Comparison of ENCODE assay signal across 8 cellular contexts in the genomic region with DNA sequence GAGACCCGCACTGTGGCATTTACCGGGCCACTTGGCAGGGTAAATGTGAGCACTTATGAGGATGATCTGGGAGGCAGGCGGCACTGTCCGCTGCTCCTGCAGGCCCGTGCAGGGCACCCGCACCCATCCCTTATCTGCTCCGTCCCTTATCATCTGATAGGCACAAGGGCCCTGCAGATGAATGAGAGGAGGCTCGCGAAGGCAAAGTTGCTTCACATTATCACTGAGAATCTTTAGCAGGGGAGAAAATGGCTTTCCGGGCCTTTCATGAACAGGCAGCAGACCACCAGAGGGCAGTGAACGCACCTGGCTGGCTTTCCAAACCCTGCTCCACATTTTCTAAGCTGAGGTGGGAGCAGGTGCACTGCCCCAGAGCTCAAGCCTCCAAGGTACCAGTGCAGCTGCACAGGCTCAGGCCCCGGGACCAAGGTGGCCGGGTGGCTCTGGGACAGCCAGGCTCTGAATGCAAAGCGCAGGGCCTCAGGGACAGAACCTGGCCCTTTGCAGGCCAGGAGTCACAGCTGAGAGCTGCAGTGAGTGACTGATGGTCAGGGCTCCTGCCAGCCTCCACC.
DNase-seq lines count a peak whose midpoint lies in the region; ATAC-seq and TF ChIP-seq lines count a peak whose summit lies in the region.

No MANE protein-coding gene starts in this region.

- H3K4me1 Mint-ChIP-seq in T-cell: no peaks in the 10 kb centered on the region

- TF ChIP-seq POLR2A in spleen (IDR thresholded peaks at IDR 0.05) (no peak), suprapubic skin (IDR thresholded peaks at IDR 0.05) (no peak)

- no peak for ATAC-seq in esophagus mucosa
- ATAC-seq in T-cell (replicated peaks in 1 of 4): no peak

- TF ChIP-seq EP300 in Ishikawa (IDR thresholded peaks at IDR 0.05; ENCODE audit: borderline replicate concordance) (no peak), suprapubic skin (IDR thresholded peaks at IDR 0.05) (no peak)

- POLR2A ChIA-PET in T-cell (lab: Charles Lee): no interaction called here

- TF ChIP-seq RAD21 in Ishikawa (IDR thresholded peaks at IDR 0.05; ENCODE audit: low read depth): peak; percentile 52

- no peaks in the 10 kb centered on the region for H3K9me3 Mint-ChIP-seq in T-cell

- H3K9me3 ChIP-seq in left ventricle myocardium inferior (replicated peaks): no peaks in the 10 kb centered on the region
- H3K9me3 ChIP-seq in spleen: no peaks in the 10 kb centered on the region
- H3K9me3 ChIP-seq in suprapubic skin: no peaks in the 10 kb centered on the region

- CTCF ChIA-PET in T-cell (lab: Charles Lee): no interaction called here

- H3K27me3 ChIP-seq in left ventricle myocardium inferior (ENCODE audit: low read depth): peaks cover 24% of the 10 kb centered on the region
- peaks cover 0 to 14% (median 0%) of the 10 kb centered on the region in 7 donors for H3K27me3 ChIP-seq in spleen (replicated peaks in 1 of 7)
- H3K27me3 ChIP-seq in suprapubic skin: peaks cover 3% of the 10 kb centered on the region

- DNase-seq in DMS153 treated with DMSO at 0.1 percent for 48 hours (lab: John Stamatoyannopoulos, UW; ENCODE audit: unreplicated experiment) (peak; percentile 46), RKO (ENCODE audit: low spot score) (peak; percentile 5), left ventricle myocardium inferior (no peak), spleen (no peak), suprapubic skin (ENCODE audit: low spot score in 2 of 2) (no peak), T-cell (no peak)

- peaks cover 6 to 8% of the 10 kb centered on the region in 2 donors for H3K27me3 Mint-ChIP-seq in T-cell

- H3K36me3 Mint-ChIP-seq in T-cell: no peaks in the 10 kb centered on the region

- 63 to 66% (median 66%) methylated on average over 14 of the region's 14 CpGs for WGBS in spleen, 5 donors
- WGBS in suprapubic skin: 53% methylated on average over 13 of the region's 14 CpGs

- H3K4me1 ChIP-seq in left ventricle myocardium inferior: no peaks in the 10 kb centered on the region
- H3K4me1 ChIP-seq in spleen: no peaks in the 10 kb centered on the region
- H3K4me1 ChIP-seq in suprapubic skin: no peaks in the 10 kb centered on the region

- H3K4me3 Mint-ChIP-seq in T-cell: no peak overlapping the region

- no peak overlapping the region for H3K27ac Mint-ChIP-seq in T-cell

- no peak overlapping the region for H3K27ac ChIP-seq in left ventricle myocardium inferior (replicated peaks)
- no peak overlapping the region for H3K27ac ChIP-seq in spleen
- H3K27ac ChIP-seq in suprapubic skin: no peak overlapping the region

- intact Hi-C loops in left ventricle myocardium inferior (cut with micrococcal nuclease): no loop called here
- intact Hi-C loops in spleen (cut with DNase I; ENCODE audit: low total_unique reads): no loop called here

- TF ChIP-seq CTCF in left ventricle myocardium inferior (IDR thresholded peaks at IDR 0.05; ENCODE audit: borderline replicate concordance) (peak; percentile 60), spleen (IDR thresholded peaks at IDR 0.05 in 8 of 11, conservative IDR thresholded peaks at IDR 0.05 in 3 of 11) (peak in 5 of 11 experiments; percentile 19 to 39 (median 20)), suprapubic skin (IDR thresholded peaks at IDR 0.05) (peak in 1 of 2 donors; percentile 21)

- H3K4me3 ChIP-seq in left ventricle myocardium inferior (no peak overlapping the region), spleen (no peak overlapping the region), suprapubic skin (no peak overlapping the region)

- H3K36me3 ChIP-seq in left ventricle myocardium inferior (no peaks in the 10 kb centered on the region), spleen (no peaks in the 10 kb centered on the region), suprapubic skin (no peaks in the 10 kb centered on the region)

TF ChIP-seq in Ishikawa, 13 proteins besides CTCF, POLR2A, EP300 and RAD21:
- TF ChIP-seq FOXM1 (IDR thresholded peaks at IDR 0.05; ENCODE audit: borderline replicate concordance, low read depth): no peak
- TF ChIP-seq, protein P1, sequence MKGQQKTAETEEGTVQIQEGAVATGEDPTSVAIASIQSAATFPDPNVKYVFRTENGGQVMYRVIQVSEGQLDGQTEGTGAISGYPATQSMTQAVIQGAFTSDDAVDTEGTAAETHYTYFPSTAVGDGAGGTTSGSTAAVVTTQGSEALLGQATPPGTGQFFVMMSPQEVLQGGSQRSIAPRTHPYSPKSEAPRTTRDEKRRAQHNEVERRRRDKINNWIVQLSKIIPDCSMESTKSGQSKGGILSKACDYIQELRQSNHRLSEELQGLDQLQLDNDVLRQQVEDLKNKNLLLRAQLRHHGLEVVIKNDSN (IDR thresholded peaks at IDR 0.05): no peak
- no peak for TF ChIP-seq CREB1 (IDR thresholded peaks at IDR 0.05; ENCODE audit: low read depth)
- TF ChIP-seq, protein P2, sequence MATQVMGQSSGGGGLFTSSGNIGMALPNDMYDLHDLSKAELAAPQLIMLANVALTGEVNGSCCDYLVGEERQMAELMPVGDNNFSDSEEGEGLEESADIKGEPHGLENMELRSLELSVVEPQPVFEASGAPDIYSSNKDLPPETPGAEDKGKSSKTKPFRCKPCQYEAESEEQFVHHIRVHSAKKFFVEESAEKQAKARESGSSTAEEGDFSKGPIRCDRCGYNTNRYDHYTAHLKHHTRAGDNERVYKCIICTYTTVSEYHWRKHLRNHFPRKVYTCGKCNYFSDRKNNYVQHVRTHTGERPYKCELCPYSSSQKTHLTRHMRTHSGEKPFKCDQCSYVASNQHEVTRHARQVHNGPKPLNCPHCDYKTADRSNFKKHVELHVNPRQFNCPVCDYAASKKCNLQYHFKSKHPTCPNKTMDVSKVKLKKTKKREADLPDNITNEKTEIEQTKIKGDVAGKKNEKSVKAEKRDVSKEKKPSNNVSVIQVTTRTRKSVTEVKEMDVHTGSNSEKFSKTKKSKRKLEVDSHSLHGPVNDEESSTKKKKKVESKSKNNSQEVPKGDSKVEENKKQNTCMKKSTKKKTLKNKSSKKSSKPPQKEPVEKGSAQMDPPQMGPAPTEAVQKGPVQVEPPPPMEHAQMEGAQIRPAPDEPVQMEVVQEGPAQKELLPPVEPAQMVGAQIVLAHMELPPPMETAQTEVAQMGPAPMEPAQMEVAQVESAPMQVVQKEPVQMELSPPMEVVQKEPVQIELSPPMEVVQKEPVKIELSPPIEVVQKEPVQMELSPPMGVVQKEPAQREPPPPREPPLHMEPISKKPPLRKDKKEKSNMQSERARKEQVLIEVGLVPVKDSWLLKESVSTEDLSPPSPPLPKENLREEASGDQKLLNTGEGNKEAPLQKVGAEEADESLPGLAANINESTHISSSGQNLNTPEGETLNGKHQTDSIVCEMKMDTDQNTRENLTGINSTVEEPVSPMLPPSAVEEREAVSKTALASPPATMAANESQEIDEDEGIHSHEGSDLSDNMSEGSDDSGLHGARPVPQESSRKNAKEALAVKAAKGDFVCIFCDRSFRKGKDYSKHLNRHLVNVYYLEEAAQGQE (IDR thresholded peaks at IDR 0.05; ENCODE audit: low read depth): no peak
- TF ChIP-seq TCF12 (IDR thresholded peaks at IDR 0.05; ENCODE audit: low read depth): no peak
- TF ChIP-seq CEBPB (IDR thresholded peaks at IDR 0.05): no peak
- TF ChIP-seq YY1 (IDR thresholded peaks at IDR 0.05; ENCODE audit: low read depth): no peak
- TF ChIP-seq, protein P3, sequence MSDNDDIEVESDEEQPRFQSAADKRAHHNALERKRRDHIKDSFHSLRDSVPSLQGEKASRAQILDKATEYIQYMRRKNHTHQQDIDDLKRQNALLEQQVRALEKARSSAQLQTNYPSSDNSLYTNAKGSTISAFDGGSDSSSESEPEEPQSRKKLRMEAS (IDR thresholded peaks at IDR 0.05): no peak
- TF ChIP-seq TEAD4 (IDR thresholded peaks at IDR 0.05): no peak
- TF ChIP-seq NFIC (IDR thresholded peaks at IDR 0.05): no peak
- no peak for TF ChIP-seq TAF1 (IDR thresholded peaks at IDR 0.05; ENCODE audit: low read depth)
- TF ChIP-seq EGR1 (IDR thresholded peaks at IDR 0.05): no peak
- no peak for TF ChIP-seq ZBTB7A (IDR thresholded peaks at IDR 0.05; ENCODE audit: low read depth)

Comparison
In these comparisons a context has a peak if more than half of its experiments do, and no peak if none do; other contexts are left out.
1. DNase-seq: peak in DMS153 treated with DMSO at 0.1 percent for 48 hours (single experiment) and RKO (single experiment); none in left ventricle myocardium inferior (single experiment), spleen (single experiment), suprapubic skin (0 of 2) and T-cell (0 of 34).